Comparison of ENCODE assay signal across 16 cellular contexts in the genomic region with DNA sequence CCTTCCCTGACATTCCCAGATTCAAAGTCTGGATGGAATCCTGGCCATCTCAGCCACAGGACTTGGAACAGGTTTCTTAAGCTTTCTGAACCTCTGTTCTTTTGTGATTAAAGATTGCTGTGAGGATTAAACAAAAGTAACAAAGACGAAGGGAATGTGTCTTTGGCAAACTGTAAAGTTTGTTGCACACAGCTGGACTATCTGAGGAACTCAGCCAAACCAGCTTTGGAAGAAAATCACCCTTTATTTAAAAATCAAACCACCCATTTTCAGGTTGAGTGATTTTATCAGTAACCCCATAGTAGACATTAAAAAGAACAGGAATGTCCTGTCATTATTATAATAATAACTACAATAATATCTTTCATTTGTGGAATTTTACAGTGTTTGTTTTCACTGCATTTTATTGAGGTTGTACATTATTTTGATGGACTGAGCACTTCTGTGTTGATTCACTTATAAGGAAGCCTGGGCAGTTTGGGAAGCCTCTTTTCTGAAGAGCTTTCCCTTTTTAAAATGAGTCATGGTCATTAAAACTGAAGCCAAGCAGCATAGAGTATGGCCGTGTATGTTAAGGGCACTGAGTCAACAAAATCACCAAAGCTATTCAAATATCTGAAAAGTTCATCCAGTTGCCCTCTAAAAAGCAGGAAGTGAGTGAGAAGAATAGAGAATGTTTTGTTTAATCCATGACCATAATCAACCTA.
A peak's percentile ranks its signal among the peaks of the same experiment; 100 is the strongest.
DNase-seq lines count a peak whose midpoint lies in the region; ATAC-seq, FAIRE-seq and TF ChIP-seq lines count a peak whose summit lies in the region.
"Had no signal": no experiment of that assay in that cellular context is flagged by ENCODE, and none has a peak within 500 bp of the region (broad histone marks: within the 10 kb centered on the region; RNA-seq: fewer than 3 reads in every experiment).

No MANE protein-coding gene starts in this region.

- H3K27ac Mint-ChIP-seq in HFFc6 (no peak overlapping the region), astrocyte (ENCODE audit: unreplicated experiment) (no peak overlapping the region), type B pancreatic cell (no peak overlapping the region), chondrocyte (ENCODE audit: unreplicated experiment) (no peak overlapping the region)
- H3K27ac Mint-ChIP-seq: B cell; progenitor cell of endocrine pancreas; stimulated activated effector memory CD8-positive, alpha-beta T cell treated with anti-CD3 and anti-CD28 coated beads, Interleukin-12 subunit alpha, Interleukin-12 subunit beta, amount 100 ng/mL, for 72 hours had no signal

- H3K4me1 ChIP-seq in astrocyte (ENCODE audit: insufficient read depth, low read length) (peaks cover 4% of the 10 kb centered on the region), tibial artery (peaks cover 0 to 5% (median 0%) of the 10 kb centered on the region in 4 donors)
- H3K4me1 ChIP-seq: ascending aorta had no signal

- peak overlapping the region; percentile 56 for H3K4me2 ChIP-seq in astrocyte (ENCODE audit: low read length)

- H3K27me3 Mint-ChIP-seq in HFFc6 (ENCODE audit: insufficient read depth) (peaks cover 3% of the 10 kb centered on the region; the same call in 1 of the 2 replicates), astrocyte (ENCODE audit: low read depth, unreplicated experiment) (peaks cover 12% of the 10 kb centered on the region), type B pancreatic cell (peaks cover 8% of the 10 kb centered on the region), chondrocyte (ENCODE audit: low read depth) (peaks cover 27% of the 10 kb centered on the region)

- ATAC-seq in GM21447 (IDR thresholded peaks at IDR 0.05; ENCODE audit: unreplicated experiment) = no peak
- ATAC-seq: stimulated activated effector memory CD8-positive, alpha-beta T cell treated with anti-CD3 and anti-CD28 coated beads, Interleukin-12 subunit alpha, Interleukin-12 subunit beta, amount 100 ng/mL, for 72 hours had no signal

- H3K4me3 ChIP-seq in AG09309 (ENCODE audit: control insufficient read depth, low read depth, low read length) (no peak overlapping the region), astrocyte (ENCODE audit: insufficient read depth, low read depth, low read length) (no peak overlapping the region), tibial artery (no peak overlapping the region)
- H3K4me3 ChIP-seq: ascending aorta had no signal

- H3K27me3 ChIP-seq in astrocyte (ENCODE audit: insufficient read depth, low read length) = peaks cover 13% of the 10 kb centered on the region
- H3K27me3 ChIP-seq in tibial artery = peaks cover 0 to 4% of the 10 kb centered on the region in 2 donors
- H3K27me3 ChIP-seq: ascending aorta had no signal

- no peaks in the 10 kb centered on the region for H3K9me3 ChIP-seq in astrocyte (ENCODE audit: insufficient read depth, low read depth, low read length)
- no peaks in the 10 kb centered on the region for H3K9me3 ChIP-seq in tibial artery
- H3K9me3 ChIP-seq: ascending aorta had no signal

- H4K20me1 ChIP-seq in astrocyte (ENCODE audit: insufficient read depth, low read length) = no peaks in the 10 kb centered on the region

- H3K4me1 Mint-ChIP-seq in HFFc6 (ENCODE audit: low read depth) = no peaks in the 10 kb centered on the region
- H3K4me1 Mint-ChIP-seq in astrocyte (ENCODE audit: low read depth, unreplicated experiment) = peaks cover 4% of the 10 kb centered on the region
- H3K4me1 Mint-ChIP-seq in type B pancreatic cell (ENCODE audit: unreplicated experiment) = peaks cover 30% of the 10 kb centered on the region
- H3K4me1 Mint-ChIP-seq in chondrocyte (ENCODE audit: low read depth) = peaks cover 7% of the 10 kb centered on the region
- H3K4me1 Mint-ChIP-seq: B cell; stimulated activated effector memory CD8-positive, alpha-beta T cell treated with anti-CD3 and anti-CD28 coated beads, Interleukin-12 subunit alpha, Interleukin-12 subunit beta, amount 100 ng/mL, for 72 hours had no signal

- H3K36me3 Mint-ChIP-seq in HFFc6 (ENCODE audit: low read depth) (no peaks in the 10 kb centered on the region), astrocyte (ENCODE audit: low read depth, unreplicated experiment) (peaks cover 1% of the 10 kb centered on the region), type B pancreatic cell (peaks cover 4% of the 10 kb centered on the region), chondrocyte (ENCODE audit: low read depth) (no peaks in the 10 kb centered on the region)
- H3K36me3 Mint-ChIP-seq: stimulated activated effector memory CD8-positive, alpha-beta T cell treated with anti-CD3 and anti-CD28 coated beads, Interleukin-12 subunit alpha, Interleukin-12 subunit beta, amount 100 ng/mL, for 72 hours had no signal

- no peak for FAIRE-seq in astrocyte (lab: Jason Lieb, UNC)
- FAIRE-seq: endometrium had no signal

- H2AFZ ChIP-seq in astrocyte (ENCODE audit: low read depth, low read length) = no peak overlapping the region

- H3K9ac ChIP-seq in astrocyte (ENCODE audit: low read length) = no peak overlapping the region

- intact Hi-C loops in tibial artery (cut with DNase I; ENCODE audit: low total_unique reads) = no loop called here

- H3K9me3 Mint-ChIP-seq in HFFc6 = peaks cover 50% of the 10 kb centered on the region
- H3K9me3 Mint-ChIP-seq in astrocyte (ENCODE audit: unreplicated experiment) = peaks cover 2% of the 10 kb centered on the region
- H3K9me3 Mint-ChIP-seq in type B pancreatic cell = peaks cover 15% of the 10 kb centered on the region
- H3K9me3 Mint-ChIP-seq in chondrocyte (ENCODE audit: low read depth) = peaks cover 8% of the 10 kb centered on the region
- H3K9me3 Mint-ChIP-seq: stimulated activated effector memory CD8-positive, alpha-beta T cell treated with anti-CD3 and anti-CD28 coated beads, Interleukin-12 subunit alpha, Interleukin-12 subunit beta, amount 100 ng/mL, for 72 hours had no signal

- no peaks in the 10 kb centered on the region for H3K79me2 ChIP-seq in astrocyte (ENCODE audit: insufficient read depth, low read length)

- TF ChIP-seq CTCF in AG09309 (IDR thresholded peaks at IDR 0.05; ENCODE audit: control insufficient read depth, insufficient read depth, low read depth, low read length, missing control alignments) (no peak), HFFc6 (IDR thresholded peaks at IDR 0.05) (no peak), astrocyte (IDR thresholded peaks at IDR 0.05; ENCODE audit: insufficient read depth, low read depth, low read length) (no peak), type B pancreatic cell (conservative IDR thresholded peaks at IDR 0.05) (no peak), tibial artery (IDR thresholded peaks at IDR 0.05) (no peak), chondrocyte (IDR thresholded peaks at IDR 0.05) (no peak)

- H3K27ac ChIP-seq in astrocyte (ENCODE audit: low read depth, low read length) (no peak overlapping the region), tibial artery (no peak overlapping the region)
- H3K27ac ChIP-seq: ascending aorta had no signal

- H3K4me3 Mint-ChIP-seq in HFFc6 (no peak overlapping the region), astrocyte (ENCODE audit: unreplicated experiment) (no peak overlapping the region), type B pancreatic cell (no peak overlapping the region), chondrocyte (ENCODE audit: unreplicated experiment) (no peak overlapping the region)
- H3K4me3 Mint-ChIP-seq: B cell; stimulated activated effector memory CD8-positive, alpha-beta T cell treated with anti-CD3 and anti-CD28 coated beads, Interleukin-12 subunit alpha, Interleukin-12 subunit beta, amount 100 ng/mL, for 72 hours had no signal

- H3K36me3 ChIP-seq in astrocyte (ENCODE audit: insufficient read depth, low read length) = no peaks in the 10 kb centered on the region
- no peaks in the 10 kb centered on the region for H3K36me3 ChIP-seq in tibial artery
- H3K36me3 ChIP-seq: ascending aorta had no signal

- DNase-seq in AG09309 (ENCODE audit: low read depth) = peak; percentile 45
- DNase-seq in HFFc6 = peak; percentile 25
- DNase-seq in astrocyte (ENCODE audit: low read depth) = peak; percentile 70
- peak; percentile 26 for DNase-seq in kidney glomerular epithelial cell (lab: John Stamatoyannopoulos, UW)
- no peak for DNase-seq in type B pancreatic cell (ENCODE audit: extremely low spot score, unreplicated experiment)
- no peak for DNase-seq in tibial artery
- DNase-seq in chondrocyte (ENCODE audit: low spot score) = no peak
- DNase-seq: GDM1; NCI-H187 treated with DMSO at 0.1 percent for 48 hours; stimulated activated CD4-positive, alpha-beta T cell treated with anti-CD3 and anti-CD28 coated beads, Interleukin-2, amount 100 ng/mL, for 48 hours had no signal

Comparison
In these comparisons a context has a peak if more than half of its experiments do, and no peak if none do; other contexts are left out.
1. DNase-seq: peak in AG09309 (single experiment), HFFc6 (single experiment), astrocyte (single experiment) and kidney glomerular epithelial cell (single experiment); none in type B pancreatic cell (single experiment), tibial artery (0 of 2) and chondrocyte (single experiment).